ENCODE assay signal across 8 cellular contexts in genomic region chr16:87391950-87392822, GRCh38. TPM values are rescaled to one million over a fixed set of nuclear protein-coding genes. Genes with fewer than 3 reads are reported as not detected.
DNase-seq lines count a peak whose midpoint lies in the region; ATAC-seq lines count a peak whose summit lies in the region.

TSS of gene MAP1LC3B (plus strand) at chr16:87392336. CDS start at chr16:87392428, 92 bp downstream.

- no peaks in the 10 kb centered on the region for H3K9me3 ChIP-seq in CD8-positive, alpha-beta memory T cell (ENCODE audit: low read length)

- H3K36me3 ChIP-seq in CD8-positive, alpha-beta memory T cell (ENCODE audit: insufficient read depth, low read length), result peaks cover 5% of the 10 kb centered on the region

- peak within 1 kb of the TSS; percentile 85 for H3K27ac ChIP-seq in CD8-positive, alpha-beta memory T cell (ENCODE audit: low read depth, low read length)

- H3K27me3 ChIP-seq in CD8-positive, alpha-beta memory T cell (ENCODE audit: insufficient read depth, low read length, poor library complexity, severe bottlenecking), result no peaks in the 10 kb centered on the region

- peaks cover 48 to 65% (median 60%) of the 10 kb centered on the region in 3 donors for H3K4me1 Mint-ChIP-seq in CD8-positive, alpha-beta memory T cell

- ATAC-seq in GM19468 (IDR thresholded peaks at IDR 0.05; ENCODE audit: extremely low read depth, unreplicated experiment), result peak; percentile 32

- peak; percentile 96 to 100 (median 98) for DNase-seq in CD8-positive, alpha-beta memory T cell
- DNase-seq in HT-29 (ENCODE audit: low spot score), result peak; percentile 98
- peak; percentile 89 for DNase-seq in NK-92 treated with Interleukin-12 subunit alpha and Interleukin-12 subunit beta, amount 100 ng/mL, for 24 hours (lab: John Stamatoyannopoulos, UW)
- DNase-seq in activated CD8-positive, alpha-beta memory T cell treated with anti-CD3 and anti-CD28 coated beads for 24 hours, result peak; percentile 99
- peak; percentile 95 for DNase-seq in effector CD4-positive, alpha-beta T cell
- DNase-seq in medulla oblongata (ENCODE audit: extremely low spot score), result peak; percentile 97
- DNase-seq in stimulated activated CD4-positive, alpha-beta T cell treated with anti-CD3 and anti-CD28 coated beads, TNF-alpha, amount 100 ng/mL, for 48 hours (ENCODE audit: low read depth in 3 of 3), result peak; percentile 95 to 97 (median 95)

- H3K27me3 Mint-ChIP-seq in CD8-positive, alpha-beta memory T cell, result no peaks in the 10 kb centered on the region

- H3K4me1 ChIP-seq in CD8-positive, alpha-beta memory T cell (ENCODE audit: insufficient read depth, low read length), result peaks cover 49% of the 10 kb centered on the region

- POLR2A ChIA-PET in CD8-positive, alpha-beta memory T cell (lab: Charles Lee), result interaction anchor here (2.5 to 3.5 kb wide), 2 partner anchors 9 to 75 kb away, joined by 11 to 38 read pairs; partner anchors contain the start of genes C16orf95 and FBXO31

- peak within 1 kb of the TSS; percentile 53 for H3K4me3 ChIP-seq in CD8-positive, alpha-beta memory T cell (ENCODE audit: low read length)

- peak within 1 kb of the TSS; percentile 89 to 98 (median 94) for H3K27ac Mint-ChIP-seq in CD8-positive, alpha-beta memory T cell

- H3K36me3 Mint-ChIP-seq in CD8-positive, alpha-beta memory T cell, result peaks cover 0 to 22% (median 4%) of the 10 kb centered on the region in 3 donors

- peak within 1 kb of the TSS; percentile 91 to 95 (median 92) for H3K4me3 Mint-ChIP-seq in CD8-positive, alpha-beta memory T cell

- no peaks in the 10 kb centered on the region for H3K9me3 Mint-ChIP-seq in CD8-positive, alpha-beta memory T cell

- CTCF ChIA-PET in CD8-positive, alpha-beta memory T cell (lab: Charles Lee), result interaction anchor here (3.9 to 4.6 kb wide), 2 partner anchors 10 to 75 kb away, joined by 30 to 41 read pairs; partner anchors contain the start of genes C16orf95 and FBXO31

RNA-seq across cellular contexts. Expression of gene MAP1LC3B, which starts in this region (rescaled TPM):
- 10 to 100 TPM; 47.1 to 51.5 TPM for total RNA-seq in CD8-positive, alpha-beta memory T cell
- polyA plus RNA-seq in CD8-positive, alpha-beta memory T cell, result 151 TPM
- 14.3 and 15.3 TPM in 2 replicates for total RNA-seq in HT-29 (2014; rRNA removed; shearing (Covaris generic))

Comparison
In these comparisons a context has a peak if more than half of its experiments do, and no peak if none do; other contexts are left out.
1. Peak in every context shown above with its lines: DNase-seq, ATAC-seq, H3K4me3 ChIP-seq and H3K27ac ChIP-seq.